Comparison of ENCODE assay signal across 8 cellular contexts in the genomic region with DNA sequence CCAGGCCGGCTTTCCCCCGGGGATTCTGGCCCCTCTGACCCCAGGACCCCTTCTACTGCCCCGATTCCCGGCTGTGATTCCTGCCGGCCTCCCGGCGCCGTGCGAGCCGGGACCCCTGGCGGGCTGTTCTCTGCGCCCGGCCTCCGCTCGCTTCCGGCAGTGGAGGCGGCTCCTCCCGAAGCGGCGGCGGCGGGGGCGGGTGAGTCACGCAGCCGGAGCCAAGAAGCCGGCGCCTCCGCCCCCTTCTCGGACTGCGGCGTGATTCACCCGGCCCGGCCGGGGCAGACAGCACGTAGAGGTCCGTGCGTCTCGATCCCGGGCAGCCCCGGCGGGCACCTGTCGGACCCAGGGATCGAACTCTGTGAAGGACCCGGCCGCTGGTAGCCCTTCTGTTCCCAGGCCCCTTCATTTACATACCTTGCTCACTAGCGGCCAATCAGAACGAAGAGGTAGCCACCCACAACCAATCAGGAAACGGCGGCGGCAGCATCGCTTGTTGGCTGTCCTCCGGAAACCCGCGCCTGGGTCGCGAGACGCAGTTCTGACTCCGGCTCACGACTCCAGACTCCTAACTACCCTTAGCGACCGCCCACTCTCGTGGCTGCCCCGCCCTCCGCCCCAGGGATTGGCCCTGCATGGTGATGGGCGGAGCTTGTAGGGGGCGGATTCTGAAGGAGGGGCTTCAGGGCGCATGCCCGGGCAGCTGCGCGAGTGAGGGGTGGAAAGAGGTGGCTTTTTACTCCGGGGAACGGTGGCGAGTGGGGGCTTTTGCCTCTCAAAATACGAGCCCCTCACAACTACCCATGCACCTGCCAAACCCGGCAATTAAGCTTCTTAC.
DNase-seq lines count a peak whose midpoint lies in the region; FAIRE-seq and TF ChIP-seq lines count a peak whose summit lies in the region.

A gene with protein sequence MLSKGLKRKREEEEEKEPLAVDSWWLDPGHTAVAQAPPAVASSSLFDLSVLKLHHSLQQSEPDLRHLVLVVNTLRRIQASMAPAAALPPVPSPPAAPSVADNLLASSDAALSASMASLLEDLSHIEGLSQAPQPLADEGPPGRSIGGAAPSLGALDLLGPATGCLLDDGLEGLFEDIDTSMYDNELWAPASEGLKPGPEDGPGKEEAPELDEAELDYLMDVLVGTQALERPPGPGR (minus strand): TSS at position 543 of the 838 bp plus-strand sequence. CDS start 2,446 bp downstream, outside the sequence.

- DNase-seq in H54 (ENCODE audit: insufficient read length, low spot score) (peak; percentile 98), fibroblast of peridontal ligament (ENCODE audit: extremely low read depth) (peak; percentile 98)
- DNase-seq in activated effector memory CD4-positive, alpha-beta T cell treated with Interleukin-2 at 50 U/mL for 16 hours, result peak; percentile 100

- peak within 1 kb of the TSS; percentile 95 to 99 (median 97) for H3K4me3 Mint-ChIP-seq in nephron
- H3K4me3 Mint-ChIP-seq in stimulated activated naive CD8-positive, alpha-beta T cell treated with anti-CD3 and anti-CD28 coated beads, Interleukin-15, Interleukin-2, amounts not matched to agents 100 ng/mL and 50 ng/mL, for 24 hours, result peak within 1 kb of the TSS; percentile 95

- FAIRE-seq in H54 (lab: Jason Lieb, UNC), result peak; percentile 81

- peak; percentile 80 for TF ChIP-seq CTCF in Loucy (conservative IDR thresholded peaks at IDR 0.05; ENCODE audit: low read length)
- peak; percentile 88 to 98 (median 90) for TF ChIP-seq CTCF in nephron (IDR thresholded peaks at IDR 0.05; ENCODE audit: unreplicated experiment in 3 of 3)

- peaks cover 22% of the 10 kb centered on the region for H3K4me1 Mint-ChIP-seq in nephron
- H3K4me1 Mint-ChIP-seq in stimulated activated naive CD8-positive, alpha-beta T cell treated with anti-CD3 and anti-CD28 coated beads, Interleukin-15, Interleukin-2, amounts not matched to agents 100 ng/mL and 50 ng/mL, for 24 hours (ENCODE audit: low read depth), result peaks cover 33% of the 10 kb centered on the region

- H3K9me3 ChIP-seq in ES-I3 (ENCODE audit: control insufficient read depth, insufficient read depth, low read length) (no peaks in the 10 kb centered on the region), Loucy (ENCODE audit: insufficient read depth, low read depth, low read length) (no peaks in the 10 kb centered on the region)

- peak within 1 kb of the TSS; percentile 97 to 100 (median 99) for H3K27ac Mint-ChIP-seq in nephron
- peak within 1 kb of the TSS; percentile 98 for H3K27ac Mint-ChIP-seq in stimulated activated naive CD8-positive, alpha-beta T cell treated with anti-CD3 and anti-CD28 coated beads, Interleukin-15, Interleukin-2, amounts not matched to agents 100 ng/mL and 50 ng/mL, for 24 hours

- peaks cover 6% of the 10 kb centered on the region for H3K36me3 Mint-ChIP-seq in nephron (ENCODE audit: low read depth)
- H3K36me3 Mint-ChIP-seq in stimulated activated naive CD8-positive, alpha-beta T cell treated with anti-CD3 and anti-CD28 coated beads, Interleukin-15, Interleukin-2, amounts not matched to agents 100 ng/mL and 50 ng/mL, for 24 hours (ENCODE audit: low read depth), result peaks cover 11% of the 10 kb centered on the region

- H3K4me3 ChIP-seq in Loucy (ENCODE audit: low read length, poor library complexity, severe bottlenecking), result peak within 1 kb of the TSS; percentile 88

- no peaks in the 10 kb centered on the region for H3F3A ChIP-seq in Loucy (ENCODE audit: low read depth)

- H3K9ac ChIP-seq in ES-I3 (ENCODE audit: low read depth, low read length) (peak within 1 kb of the TSS; percentile 78), Loucy (ENCODE audit: low read depth, low read length, poor library complexity, severe bottlenecking) (peak within 1 kb of the TSS; percentile 86)

- H3K4me2 ChIP-seq in Loucy (ENCODE audit: low read depth, low read length, poor library complexity, severe bottlenecking), result peak within 1 kb of the TSS; percentile 99

- no peaks in the 10 kb centered on the region for H3K9me2 ChIP-seq in Loucy (replicated peaks; ENCODE audit: low read depth, low read length)

- H3K79me2 ChIP-seq in Loucy (ENCODE audit: insufficient read depth, low read length), result peaks cover 7% of the 10 kb centered on the region; the same call in 1 of the 2 replicates

- H2AFZ ChIP-seq in Loucy (ENCODE audit: low read length), result peak within 1 kb of the TSS; percentile 93

- no peaks in the 10 kb centered on the region for H4K20me1 ChIP-seq in Loucy (ENCODE audit: insufficient read depth, low read length, poor library complexity, severe bottlenecking)

- H3K27me3 ChIP-seq in Loucy (ENCODE audit: insufficient read depth, low read length, poor library complexity, severe bottlenecking), result no peaks in the 10 kb centered on the region

- H3K4me1 ChIP-seq in ES-I3 (ENCODE audit: insufficient read depth, low read length) (no peaks in the 10 kb centered on the region; the same call in 1 of the 2 replicates), Loucy (ENCODE audit: insufficient read depth, low read length, poor library complexity, severe bottlenecking) (peaks cover 16% of the 10 kb centered on the region)

- H3K36me3 ChIP-seq in ES-I3 (ENCODE audit: insufficient read depth, low read length), result no peaks in the 10 kb centered on the region
- H3K36me3 ChIP-seq in Loucy (ENCODE audit: insufficient read depth, low read length), result no peaks in the 10 kb centered on the region

- TF ChIP-seq POLR2A in H54 (IDR thresholded peaks at IDR 0.05; ENCODE audit: low read depth, low read length) (peak; percentile 100), Raji (IDR thresholded peaks at IDR 0.05; ENCODE audit: insufficient read depth, low read depth, low read length) (peak; percentile 99)

- H3K27me3 Mint-ChIP-seq in nephron (ENCODE audit: low read depth), result no peaks in the 10 kb centered on the region
- no peaks in the 10 kb centered on the region for H3K27me3 Mint-ChIP-seq in stimulated activated naive CD8-positive, alpha-beta T cell treated with anti-CD3 and anti-CD28 coated beads, Interleukin-15, Interleukin-2, amounts not matched to agents 100 ng/mL and 50 ng/mL, for 24 hours

- H3K9me3 Mint-ChIP-seq in nephron, result no peaks in the 10 kb centered on the region
- no peaks in the 10 kb centered on the region for H3K9me3 Mint-ChIP-seq in stimulated activated naive CD8-positive, alpha-beta T cell treated with anti-CD3 and anti-CD28 coated beads, Interleukin-15, Interleukin-2, amounts not matched to agents 100 ng/mL and 50 ng/mL, for 24 hours

Comparison
In these comparisons a context has a peak if more than half of its experiments do, and no peak if none do; other contexts are left out.
1. Peak in every context shown above with its lines: DNase-seq and H3K4me3 ChIP-seq.